In the genomic region with DNA sequence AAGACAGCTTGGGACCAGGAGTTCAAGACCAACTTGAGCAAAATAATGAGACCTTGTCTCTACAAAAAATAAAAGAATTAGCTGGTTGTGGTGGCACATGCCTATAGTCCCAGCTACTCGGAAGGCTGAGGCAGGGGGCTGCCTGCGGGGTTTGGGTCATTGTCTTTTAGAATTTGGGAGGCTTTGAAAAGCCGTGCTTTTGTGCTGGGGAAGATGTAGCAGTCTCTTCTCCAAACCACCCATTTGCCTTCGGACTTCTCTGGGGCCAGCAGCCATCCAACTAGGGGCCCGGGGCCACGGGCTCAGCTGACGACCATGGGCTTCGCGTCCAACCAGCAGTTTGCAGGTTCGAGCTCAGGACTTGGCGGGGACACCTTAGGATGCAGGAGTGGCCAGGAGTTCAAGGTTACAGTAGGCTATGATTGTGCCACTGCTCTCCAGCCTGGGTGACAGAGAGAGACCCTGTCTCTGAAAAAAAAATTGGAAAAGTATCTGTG, we compare ENCODE assay signal across 1 cellular context.
TF ChIP-seq lines count a peak whose summit lies in the region.

No MANE protein-coding gene starts in this region.

TF ChIP-seq in K562, 482 proteins besides CTCF, POLR2A, EP300 and RAD21:
- TF ChIP-seq ZNF12 (CRISPR knock-in tag; IDR thresholded peaks at IDR 0.05) (no peak), CCNT2 (IDR thresholded peaks at IDR 0.05; ENCODE audit: borderline replicate concordance, extremely low read depth, insufficient read length, low read depth, low read length) (no peak), MEF2A (IDR thresholded peaks at IDR 0.05; ENCODE audit: control insufficient read depth, low read depth, low read length) (no peak), FOXK2 (conservative IDR thresholded peaks at IDR 0.05 in 1 of 2, IDR thresholded peaks at IDR 0.05 in 1 of 2; ENCODE audit: low read depth in 2 of 2) (no peak), THRAP3 (IDR thresholded peaks at IDR 0.05; ENCODE audit: borderline replicate concordance) (no peak), ZNF740 (CRISPR knock-in tag; IDR thresholded peaks at IDR 0.05) (no peak), ZNF740 (tag; IDR thresholded peaks at IDR 0.05) (no peak), PHF20 (IDR thresholded peaks at IDR 0.05; ENCODE audit: partially characterized antibody) (no peak), ZBTB26 (CRISPR knock-in tag; IDR thresholded peaks at IDR 0.05) (no peak), CAMTA2 (CRISPR knock-in tag; conservative IDR thresholded peaks at IDR 0.05) (no peak), RNF219 (CRISPR knock-in tag; IDR thresholded peaks at IDR 0.05) (no peak), MYBL2 (IDR thresholded peaks at IDR 0.05; ENCODE audit: low read depth) (no peak), MYBL2 (CRISPR knock-in tag; IDR thresholded peaks at IDR 0.05; ENCODE audit: borderline replicate concordance) (no peak), SMAD3 (CRISPR knock-in tag; conservative IDR thresholded peaks at IDR 0.05) (no peak), ZNF57 (CRISPR knock-in tag; IDR thresholded peaks at IDR 0.05) (no peak), TBP (optimal IDR thresholded peaks at IDR 0.05; ENCODE audit: low read depth, low read length) (no peak), ZNF354B (CRISPR knock-in tag; IDR thresholded peaks at IDR 0.05) (no peak), NFXL1 (CRISPR knock-in tag; IDR thresholded peaks at IDR 0.05) (no peak)
- TF ChIP-seq, protein P1, sequence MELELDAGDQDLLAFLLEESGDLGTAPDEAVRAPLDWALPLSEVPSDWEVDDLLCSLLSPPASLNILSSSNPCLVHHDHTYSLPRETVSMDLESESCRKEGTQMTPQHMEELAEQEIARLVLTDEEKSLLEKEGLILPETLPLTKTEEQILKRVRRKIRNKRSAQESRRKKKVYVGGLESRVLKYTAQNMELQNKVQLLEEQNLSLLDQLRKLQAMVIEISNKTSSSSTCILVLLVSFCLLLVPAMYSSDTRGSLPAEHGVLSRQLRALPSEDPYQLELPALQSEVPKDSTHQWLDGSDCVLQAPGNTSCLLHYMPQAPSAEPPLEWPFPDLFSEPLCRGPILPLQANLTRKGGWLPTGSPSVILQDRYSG (tag; conservative IDR thresholded peaks at IDR 0.05; ENCODE audit: low read depth): no peak
